Comparison of ENCODE assay signal across 1 cellular context in the genomic region with DNA sequence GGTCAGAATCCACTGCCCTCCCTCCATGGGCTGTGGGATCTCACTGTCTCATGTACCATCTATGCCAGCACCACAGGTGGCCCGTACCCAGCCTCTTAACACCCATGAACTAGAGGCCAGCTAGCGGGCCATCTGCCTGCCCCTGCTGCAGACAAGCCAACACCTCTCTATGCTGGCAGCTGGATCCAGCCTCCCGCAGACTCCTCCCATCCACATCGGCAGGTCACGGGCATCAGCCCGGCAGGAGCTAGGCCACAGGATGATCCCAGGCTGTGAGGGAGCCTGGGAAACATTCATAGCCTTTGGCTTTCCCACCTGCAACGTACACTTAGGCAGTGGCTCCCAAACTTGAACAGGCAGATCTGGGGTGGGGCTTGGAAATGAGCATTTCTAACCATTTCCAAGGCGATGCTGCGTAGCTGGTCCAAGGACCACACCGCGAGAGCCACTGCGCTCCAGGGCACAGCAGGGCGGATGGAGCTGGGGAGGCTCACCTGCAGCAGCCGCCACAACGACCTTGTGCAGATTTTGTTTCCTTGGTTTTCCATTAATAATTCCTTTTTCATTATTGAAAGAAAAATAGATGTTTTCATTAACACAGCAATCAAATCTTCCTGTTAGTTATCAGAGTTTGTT.
TF ChIP-seq lines count a peak whose summit lies in the region.

No MANE protein-coding gene starts in this region.

TF ChIP-seq in H1, 55 proteins besides CTCF, POLR2A, EP300 and RAD21:
- TF ChIP-seq TBP (IDR thresholded peaks at IDR 0.05; ENCODE audit: low read depth, low read length) (no peak), ZNF274 (IDR thresholded peaks at IDR 0.05; ENCODE audit: borderline replicate concordance, extremely low read depth, low read length) (no peak), CEBPB (IDR thresholded peaks at IDR 0.05; ENCODE audit: low read depth, low read length) (no peak), POU5F1 (IDR thresholded peaks at IDR 0.05; ENCODE audit: low read depth, low read length) (no peak), YY1 (IDR thresholded peaks at IDR 0.05; ENCODE audit: low read depth, low read length) (no peak), BACH1 (IDR thresholded peaks at IDR 0.05; ENCODE audit: low read length) (no peak), POLR2AphosphoS5 (IDR thresholded peaks at IDR 0.05; ENCODE audit: low read depth, low read length) (no peak), BRCA1 (IDR thresholded peaks at IDR 0.05; ENCODE audit: low read depth, low read length) (no peak), SIX5 (IDR thresholded peaks at IDR 0.05; ENCODE audit: low read depth, low read length) (no peak), TCF12 (IDR thresholded peaks at IDR 0.05; ENCODE audit: low read depth, low read length) (no peak), SAP30 (IDR thresholded peaks at IDR 0.05; ENCODE audit: insufficient read depth, insufficient replicate concordance, low read length) (no peak), NANOG (IDR thresholded peaks at IDR 0.05; ENCODE audit: insufficient read depth, low read depth, low read length, poor library complexity, severe bottlenecking) (no peak), JUN (IDR thresholded peaks at IDR 0.05; ENCODE audit: low read depth, low read length) (no peak), SRF (IDR thresholded peaks at IDR 0.05; ENCODE audit: low read depth, low read length) (no peak)
- TF ChIP-seq, protein P1, sequence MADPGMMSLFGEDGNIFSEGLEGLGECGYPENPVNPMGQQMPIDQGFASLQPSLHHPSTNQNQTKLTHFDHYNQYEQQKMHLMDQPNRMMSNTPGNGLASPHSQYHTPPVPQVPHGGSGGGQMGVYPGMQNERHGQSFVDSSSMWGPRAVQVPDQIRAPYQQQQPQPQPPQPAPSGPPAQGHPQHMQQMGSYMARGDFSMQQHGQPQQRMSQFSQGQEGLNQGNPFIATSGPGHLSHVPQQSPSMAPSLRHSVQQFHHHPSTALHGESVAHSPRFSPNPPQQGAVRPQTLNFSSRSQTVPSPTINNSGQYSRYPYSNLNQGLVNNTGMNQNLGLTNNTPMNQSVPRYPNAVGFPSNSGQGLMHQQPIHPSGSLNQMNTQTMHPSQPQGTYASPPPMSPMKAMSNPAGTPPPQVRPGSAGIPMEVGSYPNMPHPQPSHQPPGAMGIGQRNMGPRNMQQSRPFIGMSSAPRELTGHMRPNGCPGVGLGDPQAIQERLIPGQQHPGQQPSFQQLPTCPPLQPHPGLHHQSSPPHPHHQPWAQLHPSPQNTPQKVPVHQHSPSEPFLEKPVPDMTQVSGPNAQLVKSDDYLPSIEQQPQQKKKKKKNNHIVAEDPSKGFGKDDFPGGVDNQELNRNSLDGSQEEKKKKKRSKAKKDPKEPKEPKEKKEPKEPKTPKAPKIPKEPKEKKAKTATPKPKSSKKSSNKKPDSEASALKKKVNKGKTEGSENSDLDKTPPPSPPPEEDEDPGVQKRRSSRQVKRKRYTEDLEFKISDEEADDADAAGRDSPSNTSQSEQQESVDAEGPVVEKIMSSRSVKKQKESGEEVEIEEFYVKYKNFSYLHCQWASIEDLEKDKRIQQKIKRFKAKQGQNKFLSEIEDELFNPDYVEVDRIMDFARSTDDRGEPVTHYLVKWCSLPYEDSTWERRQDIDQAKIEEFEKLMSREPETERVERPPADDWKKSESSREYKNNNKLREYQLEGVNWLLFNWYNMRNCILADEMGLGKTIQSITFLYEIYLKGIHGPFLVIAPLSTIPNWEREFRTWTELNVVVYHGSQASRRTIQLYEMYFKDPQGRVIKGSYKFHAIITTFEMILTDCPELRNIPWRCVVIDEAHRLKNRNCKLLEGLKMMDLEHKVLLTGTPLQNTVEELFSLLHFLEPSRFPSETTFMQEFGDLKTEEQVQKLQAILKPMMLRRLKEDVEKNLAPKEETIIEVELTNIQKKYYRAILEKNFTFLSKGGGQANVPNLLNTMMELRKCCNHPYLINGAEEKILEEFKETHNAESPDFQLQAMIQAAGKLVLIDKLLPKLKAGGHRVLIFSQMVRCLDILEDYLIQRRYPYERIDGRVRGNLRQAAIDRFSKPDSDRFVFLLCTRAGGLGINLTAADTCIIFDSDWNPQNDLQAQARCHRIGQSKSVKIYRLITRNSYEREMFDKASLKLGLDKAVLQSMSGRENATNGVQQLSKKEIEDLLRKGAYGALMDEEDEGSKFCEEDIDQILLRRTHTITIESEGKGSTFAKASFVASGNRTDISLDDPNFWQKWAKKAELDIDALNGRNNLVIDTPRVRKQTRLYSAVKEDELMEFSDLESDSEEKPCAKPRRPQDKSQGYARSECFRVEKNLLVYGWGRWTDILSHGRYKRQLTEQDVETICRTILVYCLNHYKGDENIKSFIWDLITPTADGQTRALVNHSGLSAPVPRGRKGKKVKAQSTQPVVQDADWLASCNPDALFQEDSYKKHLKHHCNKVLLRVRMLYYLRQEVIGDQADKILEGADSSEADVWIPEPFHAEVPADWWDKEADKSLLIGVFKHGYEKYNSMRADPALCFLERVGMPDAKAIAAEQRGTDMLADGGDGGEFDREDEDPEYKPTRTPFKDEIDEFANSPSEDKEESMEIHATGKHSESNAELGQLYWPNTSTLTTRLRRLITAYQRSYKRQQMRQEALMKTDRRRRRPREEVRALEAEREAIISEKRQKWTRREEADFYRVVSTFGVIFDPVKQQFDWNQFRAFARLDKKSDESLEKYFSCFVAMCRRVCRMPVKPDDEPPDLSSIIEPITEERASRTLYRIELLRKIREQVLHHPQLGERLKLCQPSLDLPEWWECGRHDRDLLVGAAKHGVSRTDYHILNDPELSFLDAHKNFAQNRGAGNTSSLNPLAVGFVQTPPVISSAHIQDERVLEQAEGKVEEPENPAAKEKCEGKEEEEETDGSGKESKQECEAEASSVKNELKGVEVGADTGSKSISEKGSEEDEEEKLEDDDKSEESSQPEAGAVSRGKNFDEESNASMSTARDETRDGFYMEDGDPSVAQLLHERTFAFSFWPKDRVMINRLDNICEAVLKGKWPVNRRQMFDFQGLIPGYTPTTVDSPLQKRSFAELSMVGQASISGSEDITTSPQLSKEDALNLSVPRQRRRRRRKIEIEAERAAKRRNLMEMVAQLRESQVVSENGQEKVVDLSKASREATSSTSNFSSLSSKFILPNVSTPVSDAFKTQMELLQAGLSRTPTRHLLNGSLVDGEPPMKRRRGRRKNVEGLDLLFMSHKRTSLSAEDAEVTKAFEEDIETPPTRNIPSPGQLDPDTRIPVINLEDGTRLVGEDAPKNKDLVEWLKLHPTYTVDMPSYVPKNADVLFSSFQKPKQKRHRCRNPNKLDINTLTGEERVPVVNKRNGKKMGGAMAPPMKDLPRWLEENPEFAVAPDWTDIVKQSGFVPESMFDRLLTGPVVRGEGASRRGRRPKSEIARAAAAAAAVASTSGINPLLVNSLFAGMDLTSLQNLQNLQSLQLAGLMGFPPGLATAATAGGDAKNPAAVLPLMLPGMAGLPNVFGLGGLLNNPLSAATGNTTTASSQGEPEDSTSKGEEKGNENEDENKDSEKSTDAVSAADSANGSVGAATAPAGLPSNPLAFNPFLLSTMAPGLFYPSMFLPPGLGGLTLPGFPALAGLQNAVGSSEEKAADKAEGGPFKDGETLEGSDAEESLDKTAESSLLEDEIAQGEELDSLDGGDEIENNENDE (IDR thresholded peaks at IDR 0.05; ENCODE audit: insufficient replicate concordance, low read length), result no peak
